ENCODE assay signal across 1 cellular context in the genomic region with DNA sequence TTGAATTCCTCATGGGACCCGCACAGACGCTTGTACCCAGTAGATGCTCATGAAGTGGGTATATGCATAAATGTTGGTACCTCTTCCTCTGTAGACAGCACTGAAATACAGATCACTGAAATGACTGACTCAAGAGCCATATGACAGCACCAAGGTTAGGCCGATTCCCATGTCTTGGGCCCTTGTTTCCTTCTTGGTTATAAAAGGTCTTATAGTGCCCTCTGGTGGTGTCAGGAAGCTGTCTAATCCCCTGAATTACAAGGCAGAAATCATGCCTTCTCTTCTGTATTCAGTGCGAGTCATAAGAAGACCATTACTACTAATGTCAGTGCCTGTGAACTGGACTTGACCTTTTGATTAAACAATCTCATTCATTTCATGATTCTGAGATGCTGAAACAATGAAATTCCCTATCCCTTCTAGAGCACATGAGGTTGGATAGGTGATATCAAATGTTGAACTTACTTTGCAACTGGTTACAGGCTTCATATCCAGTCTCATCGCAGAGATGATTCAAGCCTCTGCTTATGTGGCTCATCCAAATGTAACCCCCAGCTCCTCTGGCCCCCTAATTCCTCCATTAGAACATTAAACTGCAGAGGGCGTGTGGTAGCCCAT.
TF ChIP-seq lines count a peak whose summit lies in the region.

No MANE protein-coding gene starts in this region.

TF ChIP-seq in WTC11, 78 proteins besides CTCF, POLR2A, EP300 and RAD21 (continued from another document):
- TF ChIP-seq, protein P1, sequence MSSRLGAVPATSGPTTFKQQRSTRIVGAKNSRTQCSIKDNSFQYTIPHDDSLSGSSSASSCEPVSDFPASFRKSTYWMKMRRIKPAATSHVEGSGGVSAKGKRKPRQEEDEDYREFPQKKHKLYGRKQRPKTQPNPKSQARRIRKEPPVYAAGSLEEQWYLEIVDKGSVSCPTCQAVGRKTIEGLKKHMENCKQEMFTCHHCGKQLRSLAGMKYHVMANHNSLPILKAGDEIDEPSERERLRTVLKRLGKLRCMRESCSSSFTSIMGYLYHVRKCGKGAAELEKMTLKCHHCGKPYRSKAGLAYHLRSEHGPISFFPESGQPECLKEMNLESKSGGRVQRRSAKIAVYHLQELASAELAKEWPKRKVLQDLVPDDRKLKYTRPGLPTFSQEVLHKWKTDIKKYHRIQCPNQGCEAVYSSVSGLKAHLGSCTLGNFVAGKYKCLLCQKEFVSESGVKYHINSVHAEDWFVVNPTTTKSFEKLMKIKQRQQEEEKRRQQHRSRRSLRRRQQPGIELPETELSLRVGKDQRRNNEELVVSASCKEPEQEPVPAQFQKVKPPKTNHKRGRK (CRISPR knock-in tag; IDR thresholded peaks at IDR 0.05; ENCODE audit: borderline replicate concordance): no peak
- TF ChIP-seq EMX1 (CRISPR knock-in tag; IDR thresholded peaks at IDR 0.05): no peak
- no peak for TF ChIP-seq SP1 (CRISPR knock-in tag; conservative IDR thresholded peaks at IDR 0.05)
- TF ChIP-seq HMGA2 (CRISPR knock-in tag; IDR thresholded peaks at IDR 0.05): no peak
- TF ChIP-seq ZNF423 (CRISPR knock-in tag; IDR thresholded peaks at IDR 0.05): no peak
